Comparison of ENCODE assay signal across 16 cellular contexts in genomic region chrX:112688242-112688641, GRCh38.
"Had no signal": no experiment of that assay in that cellular context is flagged by ENCODE, and none has a peak within 500 bp of the region (broad histone marks: within the 10 kb centered on the region; RNA-seq: fewer than 3 reads in every experiment).

No MANE protein-coding gene starts in this region.

- H3K9me3 ChIP-seq: esophagus muscularis mucosa, heart right ventricle, suprapubic skin, transverse colon, uterus had no signal

- H3K4me1 ChIP-seq: esophagus muscularis mucosa, heart right ventricle, suprapubic skin, transverse colon, uterus had no signal

- DNase-seq: activated CD4-positive, alpha-beta T cell treated with anti-CD3 and anti-CD28 coated beads for 1 hour; activated naive CD4-positive, alpha-beta T cell treated with anti-CD3 and anti-CD28 coated beads, Interleukin-2, amount 10 ng/mL, durations not matched to agents 7 days and 5 days; activated T-cell treated with anti-CD3 and anti-CD28 coated beads, Interleukin-2, amount 50 U/mL, for 24 hours; dermis blood vessel endothelial cell; effector memory CD4-positive, alpha-beta T cell; heart right ventricle; left ventricle myocardium superior; retina; stimulated activated CD4-positive, alpha-beta T cell treated with anti-CD3 and anti-CD28 coated beads, Interleukin-1b, Interleukin-23, amount 100 ng/mL, for 48 hours; stimulated activated naive CD4-positive, alpha-beta T cell treated with Interleukin-2 at 50 U/mL for 16 hours; T-cell; T-helper 9 cell; transverse colon; uterus had no signal

- H3K4me3 ChIP-seq: esophagus muscularis mucosa, heart right ventricle, suprapubic skin, transverse colon, uterus had no signal

- ATAC-seq: T-cell had no signal

- H3K27ac ChIP-seq: esophagus muscularis mucosa, heart right ventricle, suprapubic skin, transverse colon, uterus had no signal

- H3K36me3 ChIP-seq: esophagus muscularis mucosa, heart right ventricle, suprapubic skin, transverse colon, uterus had no signal

- H3K27me3 ChIP-seq: esophagus muscularis mucosa, suprapubic skin, transverse colon, uterus had no signal
